In genomic region chr2:39737661-39738060, GRCh38 we compare ENCODE assay signal across 11 cellular contexts. TPM values are rescaled to one million over a fixed set of nuclear protein-coding genes. Genes with fewer than 3 reads are reported as not detected.
A peak's percentile ranks its signal among the peaks of the same experiment; 100 is the strongest.
DNase-seq lines count a peak whose midpoint lies in the region; ATAC-seq and TF ChIP-seq lines count a peak whose summit lies in the region.
"Had no signal": no experiment of that assay in that cellular context is flagged by ENCODE, and none has a peak within 500 bp of the region (broad histone marks: within the 10 kb centered on the region; RNA-seq: fewer than 3 reads in every experiment).

No MANE protein-coding gene starts in this region.

- in situ Hi-C loops in brain microvascular endothelial cell (cut with HindIII; ENCODE audit: low pct_ligation_motif_present, low sequenced_read_pairs) = no loop called here

- ATAC-seq in Right ventricle myocardium inferior (no peak), GM18502 (IDR thresholded peaks at IDR 0.05; ENCODE audit: poor library complexity, unreplicated experiment) (no peak)
- ATAC-seq: HCT116 had no signal

- H3K4me3 ChIP-seq in right atrium auricular region (no peak overlapping the region), brain microvascular endothelial cell (ENCODE audit: low read depth, low read length) (peak overlapping the region; percentile 20), uterus (no peak overlapping the region)

- peak overlapping the region; percentile 8 to 23 for H3K27ac ChIP-seq in right atrium auricular region
- peak overlapping the region; percentile 82 for H3K27ac ChIP-seq in brain microvascular endothelial cell
- H3K27ac ChIP-seq in uterus = no peak overlapping the region
- H3K27ac ChIP-seq: VCaP had no signal

- intact Hi-C loops in Right ventricle myocardium inferior (cut with DNase I) (no loop called here), uterus (cut with DNase I; ENCODE audit: low total_unique reads) (no loop called here)

- TF ChIP-seq CTCF in right atrium auricular region (IDR thresholded peaks at IDR 0.05) (no peak), brain microvascular endothelial cell (IDR thresholded peaks at IDR 0.05; ENCODE audit: low read depth, low read length, missing control alignments) (no peak), uterus (IDR thresholded peaks at IDR 0.05) (no peak)

- peaks cover 42% of the 10 kb centered on the region for H3K36me3 ChIP-seq in right atrium auricular region
- peaks cover 2% of the 10 kb centered on the region for H3K36me3 ChIP-seq in brain microvascular endothelial cell (replicated peaks)
- no peaks in the 10 kb centered on the region for H3K36me3 ChIP-seq in uterus

- H3K27me3 ChIP-seq in right atrium auricular region (no peaks in the 10 kb centered on the region), brain microvascular endothelial cell (replicated peaks) (no peaks in the 10 kb centered on the region), uterus (no peaks in the 10 kb centered on the region)

- TF ChIP-seq POLR2A in uterus (IDR thresholded peaks at IDR 0.05) = no peak

- H3K9me3 ChIP-seq in right atrium auricular region (no peaks in the 10 kb centered on the region), uterus (no peaks in the 10 kb centered on the region)

- DNase-seq in right atrium auricular region (ENCODE audit: low spot score) = no peak
- DNase-seq in Right ventricle myocardium inferior (ENCODE audit: missing footprints) = no peak
- peak; percentile 91 for DNase-seq in brain microvascular endothelial cell
- DNase-seq in islet precursor cell = peak; percentile 91
- peak; percentile 16 to 31 for DNase-seq in uterus
- DNase-seq in SKM-1 treated with dmso at 0.1 percent for 144 hours (lab: John Stamatoyannopoulos, UW; ENCODE audit: unreplicated experiment) = no peak
- no peak for DNase-seq in foreskin melanocyte
- DNase-seq: NCI-H510A treated with DMSO at 0.1 percent for 48 hours had no signal

- H3K4me1 ChIP-seq in right atrium auricular region = peaks cover 0 to 17% of the 10 kb centered on the region in 2 donors
- H3K4me1 ChIP-seq in uterus = no peaks in the 10 kb centered on the region

RNA-seq across cellular contexts. Expression of gene THUMPD2, which starts 41.4 kb away (rescaled TPM):
- total RNA-seq in right atrium auricular region (1 to 10 TPM; 5.9 to 9.4 TPM), Right ventricle myocardium inferior (6.0 TPM), uterus (10 to 100 TPM in 2 of 4 donors, 1 to 10 TPM in 2; 3.8 to 25.1 (median 15.8) TPM)

Comparison
In these comparisons a context has a peak if more than half of its experiments do, and no peak if none do; other contexts are left out.
1. DNase-seq: peak in brain microvascular endothelial cell (single experiment), islet precursor cell (single experiment) and uterus (2 of 2); none in right atrium auricular region (single experiment), Right ventricle myocardium inferior (single experiment), SKM-1 treated with dmso at 0.1 percent for 144 hours (single experiment) and foreskin melanocyte (single experiment).
2. H3K27ac ChIP-seq: peak in right atrium auricular region (2 of 2) and brain microvascular endothelial cell (single experiment); none in uterus (0 of 2).